Comparison of ENCODE assay signal across 1 cellular context in the genomic region with DNA sequence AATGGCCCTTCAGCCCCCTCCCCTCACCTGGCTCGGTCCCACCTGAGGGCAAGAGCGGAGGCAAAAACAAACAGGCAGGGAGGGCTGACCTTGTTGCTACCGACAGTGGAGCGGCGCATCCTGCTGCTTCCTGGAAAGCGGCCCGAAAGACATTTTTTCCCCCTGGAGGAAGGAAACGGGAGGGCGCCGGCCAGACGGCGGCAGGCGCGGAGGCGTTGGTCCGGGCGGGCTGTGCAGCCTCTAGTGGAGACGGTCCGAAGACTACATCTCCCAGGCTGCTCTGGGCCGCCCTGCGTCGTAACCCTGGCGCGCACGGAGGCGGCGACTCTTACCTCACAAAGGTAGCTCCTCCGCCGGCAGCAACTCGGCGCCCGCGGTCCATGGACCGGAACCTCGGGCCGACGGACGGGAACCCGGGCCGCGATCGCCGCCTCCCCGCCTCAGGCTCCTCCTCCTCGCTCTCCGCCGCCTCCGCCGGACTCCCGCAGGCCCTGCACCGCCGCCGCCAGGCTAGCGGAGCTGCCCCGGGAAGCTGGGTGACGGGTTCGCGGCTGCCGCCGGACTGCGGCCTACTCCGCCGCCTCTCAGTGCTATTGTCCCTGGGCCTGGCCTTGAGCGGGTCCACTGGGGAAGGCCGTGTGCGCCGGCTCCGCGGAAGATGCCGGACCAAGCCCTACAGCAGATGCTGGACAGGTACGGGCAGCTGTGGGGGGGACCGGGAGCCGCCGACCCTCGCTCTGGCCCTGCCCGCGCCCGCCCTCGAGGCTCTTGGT.
TF ChIP-seq lines count a peak whose summit lies in the region.

A gene (minus strand): TSS at position 242 of the 773 bp plus-strand sequence. CDS start 50,728 bp downstream, outside the sequence.
A gene with protein sequence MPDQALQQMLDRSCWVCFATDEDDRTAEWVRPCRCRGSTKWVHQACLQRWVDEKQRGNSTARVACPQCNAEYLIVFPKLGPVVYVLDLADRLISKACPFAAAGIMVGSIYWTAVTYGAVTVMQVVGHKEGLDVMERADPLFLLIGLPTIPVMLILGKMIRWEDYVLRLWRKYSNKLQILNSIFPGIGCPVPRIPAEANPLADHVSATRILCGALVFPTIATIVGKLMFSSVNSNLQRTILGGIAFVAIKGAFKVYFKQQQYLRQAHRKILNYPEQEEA (plus strand): TSS at position 331 of the 773 bp plus-strand sequence. CDS start 328 bp downstream, at position 659.

TF ChIP-seq in HepG2, 621 proteins besides CTCF, POLR2A, EP300 and RAD21 (continued from another document and continues in another):
- TF ChIP-seq, protein P1, sequence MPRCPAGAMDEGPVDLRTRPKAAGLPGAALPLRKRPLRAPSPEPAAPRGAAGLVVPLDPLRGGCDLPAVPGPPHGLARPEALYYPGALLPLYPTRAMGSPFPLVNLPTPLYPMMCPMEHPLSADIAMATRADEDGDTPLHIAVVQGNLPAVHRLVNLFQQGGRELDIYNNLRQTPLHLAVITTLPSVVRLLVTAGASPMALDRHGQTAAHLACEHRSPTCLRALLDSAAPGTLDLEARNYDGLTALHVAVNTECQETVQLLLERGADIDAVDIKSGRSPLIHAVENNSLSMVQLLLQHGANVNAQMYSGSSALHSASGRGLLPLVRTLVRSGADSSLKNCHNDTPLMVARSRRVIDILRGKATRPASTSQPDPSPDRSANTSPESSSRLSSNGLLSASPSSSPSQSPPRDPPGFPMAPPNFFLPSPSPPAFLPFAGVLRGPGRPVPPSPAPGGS (CRISPR knock-in tag; IDR thresholded peaks at IDR 0.05), result peak; percentile 87; the same call in 1 of the 2 replicates
- TF ChIP-seq, protein P2, sequence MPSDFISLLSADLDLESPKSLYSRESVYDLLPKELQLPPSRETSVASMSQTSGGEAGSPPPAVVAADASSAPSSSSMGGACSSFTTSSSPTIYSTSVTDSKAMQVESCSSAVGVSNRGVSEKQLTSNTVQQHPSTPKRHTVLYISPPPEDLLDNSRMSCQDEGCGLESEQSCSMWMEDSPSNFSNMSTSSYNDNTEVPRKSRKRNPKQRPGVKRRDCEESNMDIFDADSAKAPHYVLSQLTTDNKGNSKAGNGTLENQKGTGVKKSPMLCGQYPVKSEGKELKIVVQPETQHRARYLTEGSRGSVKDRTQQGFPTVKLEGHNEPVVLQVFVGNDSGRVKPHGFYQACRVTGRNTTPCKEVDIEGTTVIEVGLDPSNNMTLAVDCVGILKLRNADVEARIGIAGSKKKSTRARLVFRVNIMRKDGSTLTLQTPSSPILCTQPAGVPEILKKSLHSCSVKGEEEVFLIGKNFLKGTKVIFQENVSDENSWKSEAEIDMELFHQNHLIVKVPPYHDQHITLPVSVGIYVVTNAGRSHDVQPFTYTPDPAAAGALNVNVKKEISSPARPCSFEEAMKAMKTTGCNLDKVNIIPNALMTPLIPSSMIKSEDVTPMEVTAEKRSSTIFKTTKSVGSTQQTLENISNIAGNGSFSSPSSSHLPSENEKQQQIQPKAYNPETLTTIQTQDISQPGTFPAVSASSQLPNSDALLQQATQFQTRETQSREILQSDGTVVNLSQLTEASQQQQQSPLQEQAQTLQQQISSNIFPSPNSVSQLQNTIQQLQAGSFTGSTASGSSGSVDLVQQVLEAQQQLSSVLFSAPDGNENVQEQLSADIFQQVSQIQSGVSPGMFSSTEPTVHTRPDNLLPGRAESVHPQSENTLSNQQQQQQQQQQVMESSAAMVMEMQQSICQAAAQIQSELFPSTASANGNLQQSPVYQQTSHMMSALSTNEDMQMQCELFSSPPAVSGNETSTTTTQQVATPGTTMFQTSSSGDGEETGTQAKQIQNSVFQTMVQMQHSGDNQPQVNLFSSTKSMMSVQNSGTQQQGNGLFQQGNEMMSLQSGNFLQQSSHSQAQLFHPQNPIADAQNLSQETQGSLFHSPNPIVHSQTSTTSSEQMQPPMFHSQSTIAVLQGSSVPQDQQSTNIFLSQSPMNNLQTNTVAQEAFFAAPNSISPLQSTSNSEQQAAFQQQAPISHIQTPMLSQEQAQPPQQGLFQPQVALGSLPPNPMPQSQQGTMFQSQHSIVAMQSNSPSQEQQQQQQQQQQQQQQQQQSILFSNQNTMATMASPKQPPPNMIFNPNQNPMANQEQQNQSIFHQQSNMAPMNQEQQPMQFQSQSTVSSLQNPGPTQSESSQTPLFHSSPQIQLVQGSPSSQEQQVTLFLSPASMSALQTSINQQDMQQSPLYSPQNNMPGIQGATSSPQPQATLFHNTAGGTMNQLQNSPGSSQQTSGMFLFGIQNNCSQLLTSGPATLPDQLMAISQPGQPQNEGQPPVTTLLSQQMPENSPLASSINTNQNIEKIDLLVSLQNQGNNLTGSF (CRISPR knock-in tag; IDR thresholded peaks at IDR 0.05), result peak; percentile 15
- TF ChIP-seq ELF3 (CRISPR knock-in tag; IDR thresholded peaks at IDR 0.05) (peak; percentile 83), ZBTB8A (CRISPR knock-in tag; IDR thresholded peaks at IDR 0.05; ENCODE audit: borderline replicate concordance, low read depth) (peak; percentile 77; the same call in 1 of the 2 replicates), CCAR2 (optimal IDR thresholded peaks at IDR 0.05; ENCODE audit: low read depth, low read length) (peak; percentile 72), SP2 (CRISPR knock-in tag; IDR thresholded peaks at IDR 0.05) (peak; percentile 43; the same call in 1 of the 2 replicates), ESRRA (CRISPR knock-in tag; IDR thresholded peaks at IDR 0.05; ENCODE audit: low read depth) (no peak; the same call in 1 of the 2 replicates), ZMAT3 (CRISPR knock-in tag; conservative IDR thresholded peaks at IDR 0.05) (peak; percentile 74; the same call in 1 of the 2 replicates), ZNF792 (CRISPR knock-in tag; IDR thresholded peaks at IDR 0.05) (peak; percentile 29; the same call in 1 of the 2 replicates), ZNF3 (CRISPR knock-in tag; IDR thresholded peaks at IDR 0.05) (no peak), FIP1L1 (IDR thresholded peaks at IDR 0.05; ENCODE audit: borderline replicate concordance, insufficient read depth, low read depth, low read length) (no peak), PTBP1 (IDR thresholded peaks at IDR 0.05; ENCODE audit: low read depth, low read length, poor library complexity, severe bottlenecking) (peak; percentile 73), HIVEP1 (CRISPR knock-in tag; IDR thresholded peaks at IDR 0.05) (peak; percentile 55; the same call in 1 of the 2 replicates)
- TF ChIP-seq, protein P3, sequence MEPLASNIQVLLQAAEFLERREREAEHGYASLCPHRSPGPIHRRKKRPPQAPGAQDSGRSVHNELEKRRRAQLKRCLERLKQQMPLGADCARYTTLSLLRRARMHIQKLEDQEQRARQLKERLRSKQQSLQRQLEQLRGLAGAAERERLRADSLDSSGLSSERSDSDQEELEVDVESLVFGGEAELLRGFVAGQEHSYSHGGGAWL (CRISPR knock-in tag; IDR thresholded peaks at IDR 0.05), result peak; percentile 74; the same call in 1 of the 2 replicates
- TF ChIP-seq, protein P4, sequence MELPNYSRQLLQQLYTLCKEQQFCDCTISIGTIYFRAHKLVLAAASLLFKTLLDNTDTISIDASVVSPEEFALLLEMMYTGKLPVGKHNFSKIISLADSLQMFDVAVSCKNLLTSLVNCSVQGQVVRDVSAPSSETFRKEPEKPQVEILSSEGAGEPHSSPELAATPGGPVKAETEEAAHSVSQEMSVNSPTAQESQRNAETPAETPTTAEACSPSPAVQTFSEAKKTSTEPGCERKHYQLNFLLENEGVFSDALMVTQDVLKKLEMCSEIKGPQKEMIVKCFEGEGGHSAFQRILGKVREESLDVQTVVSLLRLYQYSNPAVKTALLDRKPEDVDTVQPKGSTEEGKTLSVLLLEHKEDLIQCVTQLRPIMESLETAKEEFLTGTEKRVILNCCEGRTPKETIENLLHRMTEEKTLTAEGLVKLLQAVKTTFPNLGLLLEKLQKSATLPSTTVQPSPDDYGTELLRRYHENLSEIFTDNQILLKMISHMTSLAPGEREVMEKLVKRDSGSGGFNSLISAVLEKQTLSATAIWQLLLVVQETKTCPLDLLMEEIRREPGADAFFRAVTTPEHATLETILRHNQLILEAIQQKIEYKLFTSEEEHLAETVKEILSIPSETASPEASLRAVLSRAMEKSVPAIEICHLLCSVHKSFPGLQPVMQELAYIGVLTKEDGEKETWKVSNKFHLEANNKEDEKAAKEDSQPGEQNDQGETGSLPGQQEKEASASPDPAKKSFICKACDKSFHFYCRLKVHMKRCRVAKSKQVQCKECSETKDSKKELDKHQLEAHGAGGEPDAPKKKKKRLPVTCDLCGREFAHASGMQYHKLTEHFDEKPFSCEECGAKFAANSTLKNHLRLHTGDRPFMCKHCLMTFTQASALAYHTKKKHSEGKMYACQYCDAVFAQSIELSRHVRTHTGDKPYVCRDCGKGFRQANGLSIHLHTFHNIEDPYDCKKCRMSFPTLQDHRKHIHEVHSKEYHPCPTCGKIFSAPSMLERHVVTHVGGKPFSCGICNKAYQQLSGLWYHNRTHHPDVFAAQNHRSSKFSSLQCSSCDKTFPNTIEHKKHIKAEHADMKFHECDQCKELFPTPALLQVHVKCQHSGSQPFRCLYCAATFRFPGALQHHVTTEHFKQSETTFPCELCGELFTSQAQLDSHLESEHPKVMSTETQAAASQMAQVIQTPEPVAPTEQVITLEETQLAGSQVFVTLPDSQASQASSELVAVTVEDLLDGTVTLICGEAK (IDR thresholded peaks at IDR 0.05), result no peak
- TF ChIP-seq, protein P4 (CRISPR knock-in tag; IDR thresholded peaks at IDR 0.05), result peak; percentile 28; the same call in 1 of the 2 replicates
- TF ChIP-seq, protein P5, sequence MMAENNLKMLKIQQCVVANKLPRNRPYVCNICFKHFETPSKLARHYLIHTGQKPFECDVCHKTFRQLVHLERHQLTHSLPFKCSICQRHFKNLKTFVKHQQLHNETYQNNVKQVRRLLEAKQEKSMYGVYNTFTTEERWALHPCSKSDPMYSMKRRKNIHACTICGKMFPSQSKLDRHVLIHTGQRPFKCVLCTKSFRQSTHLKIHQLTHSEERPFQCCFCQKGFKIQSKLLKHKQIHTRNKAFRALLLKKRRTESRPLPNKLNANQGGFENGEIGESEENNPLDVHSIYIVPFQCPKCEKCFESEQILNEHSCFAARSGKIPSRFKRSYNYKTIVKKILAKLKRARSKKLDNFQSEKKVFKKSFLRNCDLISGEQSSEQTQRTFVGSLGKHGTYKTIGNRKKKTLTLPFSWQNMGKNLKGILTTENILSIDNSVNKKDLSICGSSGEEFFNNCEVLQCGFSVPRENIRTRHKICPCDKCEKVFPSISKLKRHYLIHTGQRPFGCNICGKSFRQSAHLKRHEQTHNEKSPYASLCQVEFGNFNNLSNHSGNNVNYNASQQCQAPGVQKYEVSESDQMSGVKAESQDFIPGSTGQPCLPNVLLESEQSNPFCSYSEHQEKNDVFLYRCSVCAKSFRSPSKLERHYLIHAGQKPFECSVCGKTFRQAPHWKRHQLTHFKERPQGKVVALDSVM (CRISPR knock-in tag; IDR thresholded peaks at IDR 0.05), result no peak; the same call in none of the 2 replicates
- TF ChIP-seq, protein P6, sequence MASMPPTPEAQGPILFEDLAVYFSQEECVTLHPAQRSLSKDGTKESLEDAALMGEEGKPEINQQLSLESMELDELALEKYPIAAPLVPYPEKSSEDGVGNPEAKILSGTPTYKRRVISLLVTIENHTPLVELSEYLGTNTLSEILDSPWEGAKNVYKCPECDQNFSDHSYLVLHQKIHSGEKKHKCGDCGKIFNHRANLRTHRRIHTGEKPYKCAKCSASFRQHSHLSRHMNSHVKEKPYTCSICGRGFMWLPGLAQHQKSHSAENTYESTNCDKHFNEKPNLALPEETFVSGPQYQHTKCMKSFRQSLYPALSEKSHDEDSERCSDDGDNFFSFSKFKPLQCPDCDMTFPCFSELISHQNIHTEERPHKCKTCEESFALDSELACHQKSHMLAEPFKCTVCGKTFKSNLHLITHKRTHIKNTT (CRISPR knock-in tag; IDR thresholded peaks at IDR 0.05), result no peak
- TF ChIP-seq, protein P7, sequence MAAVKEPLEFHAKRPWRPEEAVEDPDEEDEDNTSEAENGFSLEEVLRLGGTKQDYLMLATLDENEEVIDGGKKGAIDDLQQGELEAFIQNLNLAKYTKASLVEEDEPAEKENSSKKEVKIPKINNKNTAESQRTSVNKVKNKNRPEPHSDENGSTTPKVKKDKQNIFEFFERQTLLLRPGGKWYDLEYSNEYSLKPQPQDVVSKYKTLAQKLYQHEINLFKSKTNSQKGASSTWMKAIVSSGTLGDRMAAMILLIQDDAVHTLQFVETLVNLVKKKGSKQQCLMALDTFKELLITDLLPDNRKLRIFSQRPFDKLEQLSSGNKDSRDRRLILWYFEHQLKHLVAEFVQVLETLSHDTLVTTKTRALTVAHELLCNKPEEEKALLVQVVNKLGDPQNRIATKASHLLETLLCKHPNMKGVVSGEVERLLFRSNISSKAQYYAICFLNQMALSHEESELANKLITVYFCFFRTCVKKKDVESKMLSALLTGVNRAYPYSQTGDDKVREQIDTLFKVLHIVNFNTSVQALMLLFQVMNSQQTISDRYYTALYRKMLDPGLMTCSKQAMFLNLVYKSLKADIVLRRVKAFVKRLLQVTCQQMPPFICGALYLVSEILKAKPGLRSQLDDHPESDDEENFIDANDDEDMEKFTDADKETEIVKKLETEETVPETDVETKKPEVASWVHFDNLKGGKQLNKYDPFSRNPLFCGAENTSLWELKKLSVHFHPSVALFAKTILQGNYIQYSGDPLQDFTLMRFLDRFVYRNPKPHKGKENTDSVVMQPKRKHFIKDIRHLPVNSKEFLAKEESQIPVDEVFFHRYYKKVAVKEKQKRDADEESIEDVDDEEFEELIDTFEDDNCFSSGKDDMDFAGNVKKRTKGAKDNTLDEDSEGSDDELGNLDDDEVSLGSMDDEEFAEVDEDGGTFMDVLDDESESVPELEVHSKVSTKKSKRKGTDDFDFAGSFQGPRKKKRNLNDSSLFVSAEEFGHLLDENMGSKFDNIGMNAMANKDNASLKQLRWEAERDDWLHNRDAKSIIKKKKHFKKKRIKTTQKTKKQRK (IDR thresholded peaks at IDR 0.05; ENCODE audit: low read length), result no peak
- TF ChIP-seq, protein P8, sequence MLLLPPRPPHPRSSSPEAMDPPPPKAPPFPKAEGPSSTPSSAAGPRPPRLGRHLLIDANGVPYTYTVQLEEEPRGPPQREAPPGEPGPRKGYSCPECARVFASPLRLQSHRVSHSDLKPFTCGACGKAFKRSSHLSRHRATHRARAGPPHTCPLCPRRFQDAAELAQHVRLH (CRISPR knock-in tag; IDR thresholded peaks at IDR 0.05; ENCODE audit: borderline replicate concordance, low read depth), result peak; percentile 91
